Comparison of ENCODE assay signal across 10 cellular contexts in genomic region chr4:111991163-111991562, GRCh38.
DNase-seq lines count a peak whose midpoint lies in the region; ATAC-seq and TF ChIP-seq lines count a peak whose summit lies in the region.
"Had no signal": no experiment of that assay in that cellular context is flagged by ENCODE, and none has a peak within 500 bp of the region (broad histone marks: within the 10 kb centered on the region; RNA-seq: fewer than 3 reads in every experiment).

No MANE protein-coding gene starts in this region.

- DNase-seq in neural progenitor cell (ENCODE audit: low spot score) (no peak), epidermal melanocyte (ENCODE audit: insufficient read length, low spot score) (no peak), T-helper 1 cell (no peak), NCI-H345 (lab: John Stamatoyannopoulos, UW) (no peak), GM03348 (ENCODE audit: low spot score) (no peak)
- DNase-seq: heart right ventricle, NCI-H1436 had no signal

- H4K20me1 ChIP-seq in neural progenitor cell (ENCODE audit: low read depth): no peaks in the 10 kb centered on the region

- no peak for TF ChIP-seq CTCF in neural progenitor cell (IDR thresholded peaks at IDR 0.05)

- H3K79me2 ChIP-seq in neural progenitor cell (ENCODE audit: low read depth): no peaks in the 10 kb centered on the region

- ATAC-seq in GM18909 (IDR thresholded peaks at IDR 0.05; ENCODE audit: poor library complexity, unreplicated experiment) (peak; percentile 94), HG02610 (IDR thresholded peaks at IDR 0.05; ENCODE audit: unreplicated experiment) (peak; percentile 89), HG03571 (IDR thresholded peaks at IDR 0.05; ENCODE audit: unreplicated experiment) (peak; percentile 98)
- ATAC-seq: heart right ventricle had no signal

- no peaks in the 10 kb centered on the region for H3F3A ChIP-seq in neural progenitor cell (ENCODE audit: low read depth)

- H3K27me3 ChIP-seq in neural progenitor cell: no peaks in the 10 kb centered on the region

- H3K27ac ChIP-seq in neural progenitor cell: no peak overlapping the region

- no peaks in the 10 kb centered on the region for H3K4me1 ChIP-seq in neural progenitor cell

- H3K4me3 ChIP-seq in neural progenitor cell: no peak overlapping the region
- H3K4me3 ChIP-seq: heart right ventricle had no signal

- no peaks in the 10 kb centered on the region for H3K27me3 Mint-ChIP-seq in neural progenitor cell (ENCODE audit: insufficient read depth, low read depth)

- no peaks in the 10 kb centered on the region for H3K9me3 Mint-ChIP-seq in neural progenitor cell

- no peak overlapping the region for H3K4me2 ChIP-seq in neural progenitor cell

- no peaks in the 10 kb centered on the region for H3K36me3 Mint-ChIP-seq in neural progenitor cell

- no peaks in the 10 kb centered on the region for H3K36me3 ChIP-seq in neural progenitor cell
- H3K36me3 ChIP-seq: heart right ventricle had no signal

- peaks cover 3% of the 10 kb centered on the region for H3K4me1 Mint-ChIP-seq in neural progenitor cell

- no peak overlapping the region for H3K9ac ChIP-seq in neural progenitor cell

- H3K4me3 Mint-ChIP-seq in neural progenitor cell: no peak overlapping the region

- H3K9me3 ChIP-seq in neural progenitor cell (ENCODE audit: low read depth): no peaks in the 10 kb centered on the region
- H3K9me3 ChIP-seq: heart right ventricle had no signal

- H3K27ac Mint-ChIP-seq in neural progenitor cell: no peak overlapping the region

- H2AFZ ChIP-seq in neural progenitor cell (replicated peaks): peak overlapping the region; percentile 80
